12 cellular contexts compared by ENCODE assay signal in the genomic region with DNA sequence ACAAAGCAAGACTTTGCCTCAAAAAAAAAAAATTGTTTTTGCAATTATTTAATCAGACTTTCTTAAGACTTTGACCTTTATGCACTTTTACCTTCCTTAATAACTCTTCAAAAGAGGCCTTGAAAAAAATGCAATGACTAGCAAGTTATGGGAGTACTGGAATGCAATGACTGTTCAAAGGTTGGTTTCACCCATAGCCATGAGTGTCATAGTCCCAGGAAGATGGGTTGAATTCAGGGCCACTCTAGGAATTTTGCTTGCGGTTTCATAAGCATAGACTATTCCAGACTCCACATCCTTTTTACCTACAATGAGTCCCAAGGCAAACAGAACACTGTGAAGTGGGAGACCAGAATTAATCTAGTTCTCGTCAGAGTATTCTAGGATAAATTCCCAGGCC.
"Had no signal": no experiment of that assay in that cellular context is flagged by ENCODE, and none has a peak within 500 bp of the region (broad histone marks: within the 10 kb centered on the region; RNA-seq: fewer than 3 reads in every experiment).

No MANE protein-coding gene starts in this region.

- DNase-seq: activated CD4-positive, alpha-beta T cell treated with anti-CD3 and anti-CD28 coated beads for 48 hours; activated naive CD4-positive, alpha-beta T cell treated with anti-CD3 and anti-CD28 coated beads, Interleukin-2, amount 10 ng/mL, durations not matched to agents 7 days and 5 days; immature natural killer cell; left lung; nephron progenitor cell; psoas muscle; stimulated activated CD4-positive, alpha-beta T cell treated with anti-CD3 and anti-CD28 coated beads, Interleukin-4, amount 100 ng/mL, for 24 hours; stimulated activated naive CD8-positive, alpha-beta T cell treated with anti-CD3 and anti-CD28 coated beads, Interleukin-15, amount 100 ng/mL, for 72 hours; testis had no signal

- H3K27me3 ChIP-seq: left lung, testis had no signal

- H3K27ac ChIP-seq: left lung, psoas muscle, testis had no signal

- H3K36me3 ChIP-seq: left lung had no signal

- H3K9me3 ChIP-seq: left lung, psoas muscle, testis had no signal

- ATAC-seq: activated T-helper 17 cell treated with anti-CD3 and anti-CD28 coated beads, Interleukin-2, amount 50 U/mL, for 72 hours; esophagus mucosa; left lung; psoas muscle; stimulated activated naive CD8-positive, alpha-beta T cell treated with anti-CD3 and anti-CD28 coated beads, Interleukin-15, amount 100 ng/mL, for 72 hours; WTC11 had no signal

- H3K4me3 ChIP-seq: left lung, psoas muscle, testis had no signal

- H3K4me1 ChIP-seq: left lung, psoas muscle, testis had no signal
